ENCODE assay signal across 8 cellular contexts in the genomic region with DNA sequence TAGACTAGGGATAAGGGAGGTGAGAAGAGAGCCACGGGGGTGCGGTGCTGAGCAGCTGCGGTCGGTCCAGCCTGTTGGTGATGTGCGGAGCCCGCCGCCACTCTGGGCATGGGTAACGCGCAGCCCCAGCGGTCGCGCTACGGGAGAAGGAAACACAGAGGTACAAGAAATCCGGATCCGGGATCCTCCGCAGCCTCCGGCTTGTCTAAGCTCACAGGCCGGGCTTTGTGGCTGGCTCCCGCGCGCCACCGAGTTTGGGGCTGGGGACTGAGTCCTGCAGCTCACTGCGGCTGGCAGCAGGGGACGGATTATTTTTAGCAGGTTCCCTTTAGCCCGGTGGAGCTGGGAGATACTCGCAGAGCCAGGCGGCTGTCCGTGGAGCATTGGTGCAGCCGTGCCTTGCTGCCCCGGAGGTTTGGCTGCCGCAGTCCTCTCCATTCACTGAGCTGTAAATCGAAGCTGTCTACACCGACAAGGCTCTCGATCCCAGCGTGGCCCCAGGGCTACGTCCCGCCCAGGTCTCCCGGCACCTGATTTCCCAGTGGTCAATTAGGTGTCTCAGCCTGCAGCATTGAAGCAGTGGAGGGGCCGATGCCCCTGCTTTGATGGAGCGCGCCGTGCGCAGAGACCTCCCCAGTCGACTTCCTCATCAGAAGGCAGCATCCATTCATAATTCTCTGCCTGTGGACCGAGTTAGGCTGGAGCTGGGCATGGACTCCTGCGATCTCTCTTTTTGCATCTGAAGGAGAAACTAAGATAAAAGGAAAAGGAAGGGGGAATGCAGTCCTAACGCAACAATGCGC.
DNase-seq lines count a peak whose midpoint lies in the region; ATAC-seq and TF ChIP-seq lines count a peak whose summit lies in the region.

No MANE protein-coding gene starts in this region.

- peak overlapping the region; percentile 89 for H3K27ac Mint-ChIP-seq in activated naive CD8-positive, alpha-beta T cell

- no peaks in the 10 kb centered on the region for H3K27me3 Mint-ChIP-seq in activated naive CD8-positive, alpha-beta T cell

- POLR2A ChIA-PET in HEK293 (lab: Yijun Ruan, JAX) = interaction anchor here (0.6 kb wide), 1 partner anchor 82 kb away, joined by 3 read pairs; a partner anchor contains a TSS

- H3K4me3 Mint-ChIP-seq in activated naive CD8-positive, alpha-beta T cell = peak overlapping the region; percentile 89

- H3K27ac ChIP-seq in HEK293 (ENCODE audit: extremely low read depth, low read depth, low read length) = no peak overlapping the region
- H3K27ac ChIP-seq in skeletal muscle tissue (ENCODE audit: low read depth, low read length) = no peak overlapping the region

- H3K27me3 ChIP-seq in skeletal muscle tissue (ENCODE audit: control insufficient read depth in 3 of 3, insufficient read depth in 3 of 3, low read length in 3 of 3) = peaks cover 0 to 6% (median 0%) of the 10 kb centered on the region in 3 donors

- CTCF ChIA-PET in HEK293 (lab: Yijun Ruan, JAX) = no interaction called here

- peak overlapping the region; percentile 8; the same call in 1 of the 2 replicates for H3K4me3 ChIP-seq in HEK293 (ENCODE audit: low read depth, low read length)
- H3K4me3 ChIP-seq in iPS-11a (ENCODE audit: low read depth, low read length) = peak overlapping the region; percentile 17
- H3K4me3 ChIP-seq in skeletal muscle tissue (ENCODE audit: low read length in 3 of 3) = peak overlapping the region; percentile 44 to 63 (median 61)

- ATAC-seq in HG03280 (IDR thresholded peaks at IDR 0.05; ENCODE audit: unreplicated experiment) = no peak
- no peak for ATAC-seq in GM18907 (IDR thresholded peaks at IDR 0.05; ENCODE audit: unreplicated experiment)
- ATAC-seq in left colon = no peak
- ATAC-seq in GM19351 (IDR thresholded peaks at IDR 0.05; ENCODE audit: unreplicated experiment) = no peak

- no peaks in the 10 kb centered on the region for H3K9me3 ChIP-seq in HEK293 (ENCODE audit: control insufficient read depth, insufficient read depth, low read depth, low read length)
- H3K9me3 ChIP-seq in skeletal muscle tissue (ENCODE audit: control insufficient read depth in 3 of 3, low read length in 3 of 3) = no peaks in the 10 kb centered on the region

- TF ChIP-seq CTCF in HEK293 (tag by site-specific recombination; IDR thresholded peaks at IDR 0.05) = no peak; the same call in 1 of the 2 replicates

- H3K36me3 ChIP-seq in HEK293 (ENCODE audit: control insufficient read depth in 2 of 2, insufficient read depth in 1 of 2, low read length in 2 of 2) = no peaks in the 10 kb centered on the region
- no peaks in the 10 kb centered on the region for H3K36me3 ChIP-seq in skeletal muscle tissue (ENCODE audit: control insufficient read depth in 3 of 3, insufficient read depth in 3 of 3, low read length in 3 of 3)

- H3K9ac ChIP-seq in skeletal muscle tissue (ENCODE audit: low read depth in 1 of 3, low read length in 3 of 3) = no peak overlapping the region

- intact Hi-C loops in left colon (cut with DNase I, micrococcal nuclease) = no loop called here

- H3K36me3 Mint-ChIP-seq in activated naive CD8-positive, alpha-beta T cell = no peaks in the 10 kb centered on the region

- H3K4me1 Mint-ChIP-seq in activated naive CD8-positive, alpha-beta T cell (ENCODE audit: low read depth) = peaks cover 28% of the 10 kb centered on the region

- no peak for DNase-seq in left colon

- no peaks in the 10 kb centered on the region for H3K9me3 Mint-ChIP-seq in activated naive CD8-positive, alpha-beta T cell (ENCODE audit: low read depth)

- H3K4me1 ChIP-seq in HEK293 (ENCODE audit: control insufficient read depth, insufficient read depth, low read length) (no peaks in the 10 kb centered on the region), skeletal muscle tissue (ENCODE audit: control insufficient read depth in 3 of 3, insufficient read depth in 3 of 3, low read length in 3 of 3) (peaks cover 2 to 13% (median 4%) of the 10 kb centered on the region in 3 donors)

TF ChIP-seq in HEK293, 187 proteins besides CTCF, POLR2A, EP300 and RAD21:
- TF ChIP-seq, protein P1, sequence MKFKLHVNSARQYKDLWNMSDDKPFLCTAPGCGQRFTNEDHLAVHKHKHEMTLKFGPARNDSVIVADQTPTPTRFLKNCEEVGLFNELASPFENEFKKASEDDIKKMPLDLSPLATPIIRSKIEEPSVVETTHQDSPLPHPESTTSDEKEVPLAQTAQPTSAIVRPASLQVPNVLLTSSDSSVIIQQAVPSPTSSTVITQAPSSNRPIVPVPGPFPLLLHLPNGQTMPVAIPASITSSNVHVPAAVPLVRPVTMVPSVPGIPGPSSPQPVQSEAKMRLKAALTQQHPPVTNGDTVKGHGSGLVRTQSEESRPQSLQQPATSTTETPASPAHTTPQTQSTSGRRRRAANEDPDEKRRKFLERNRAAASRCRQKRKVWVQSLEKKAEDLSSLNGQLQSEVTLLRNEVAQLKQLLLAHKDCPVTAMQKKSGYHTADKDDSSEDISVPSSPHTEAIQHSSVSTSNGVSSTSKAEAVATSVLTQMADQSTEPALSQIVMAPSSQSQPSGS (tag by site-specific recombination; IDR thresholded peaks at IDR 0.05; ENCODE audit: low read depth) = no peak
- TF ChIP-seq ZNF10 (tag by site-specific recombination; IDR thresholded peaks at IDR 0.05) (peak; percentile 59; the same call in 1 of the 2 replicates), ZBTB17 (tag by site-specific recombination; IDR thresholded peaks at IDR 0.05) (0 out of 2 replicates have a peak, but pooled peaks have one; percentile 9)
- TF ChIP-seq, protein P2, sequence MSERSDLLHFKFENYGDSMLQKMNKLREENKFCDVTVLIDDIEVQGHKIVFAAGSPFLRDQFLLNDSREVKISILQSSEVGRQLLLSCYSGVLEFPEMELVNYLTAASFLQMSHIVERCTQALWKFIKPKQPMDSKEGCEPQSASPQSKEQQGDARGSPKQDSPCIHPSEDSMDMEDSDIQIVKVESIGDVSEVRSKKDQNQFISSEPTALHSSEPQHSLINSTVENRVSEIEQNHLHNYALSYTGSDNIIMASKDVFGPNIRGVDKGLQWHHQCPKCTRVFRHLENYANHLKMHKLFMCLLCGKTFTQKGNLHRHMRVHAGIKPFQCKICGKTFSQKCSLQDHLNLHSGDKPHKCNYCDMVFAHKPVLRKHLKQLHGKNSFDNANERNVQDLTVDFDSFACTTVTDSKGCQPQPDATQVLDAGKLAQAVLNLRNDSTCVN (tag by site-specific recombination; optimal IDR thresholded peaks at IDR 0.05) = peak; percentile 21

Comparison
In these comparisons a context has a peak if more than half of its experiments do, and no peak if none do; other contexts are left out.
1. H3K4me3 ChIP-seq: peak in every context shown above with its lines; median percentile 61 in skeletal muscle tissue; 17 in iPS-11a; 8 in HEK293.